ENCODE assay signal across 1 cellular context in genomic region chr10:13865758-13866491, GRCh38.
A peak's percentile ranks its signal among the peaks of the same experiment; 100 is the strongest.
TF ChIP-seq lines count a peak whose summit lies in the region.

No MANE protein-coding gene starts in this region.

TF ChIP-seq in HCT116, 20 proteins besides CTCF, POLR2A, EP300 and RAD21 (continued from another document):
- TF ChIP-seq REST (IDR thresholded peaks at IDR 0.05; ENCODE audit: low read depth), result no peak
- TF ChIP-seq FOSL1 (IDR thresholded peaks at IDR 0.05; ENCODE audit: low read depth), result peak; percentile 63
